Comparison of ENCODE assay signal across 19 cellular contexts in genomic region chr1:10634075-10634427, GRCh38.
A peak's percentile ranks its signal among the peaks of the same experiment; 100 is the strongest.
DNase-seq lines count a peak whose midpoint lies in the region; ATAC-seq and TF ChIP-seq lines count a peak whose summit lies in the region.
"Had no signal": no experiment of that assay in that cellular context is flagged by ENCODE, and none has a peak within 500 bp of the region (broad histone marks: within the 10 kb centered on the region; RNA-seq: fewer than 3 reads in every experiment).

No MANE protein-coding gene starts in this region.

- H3K4me2 ChIP-seq in osteoblast (ENCODE audit: insufficient read depth, low read length), result peak overlapping the region; percentile 60

- peaks cover 32 to 91% (median 43%) of the 10 kb centered on the region in 3 donors for H3K4me1 ChIP-seq in esophagus squamous epithelium
- H3K4me1 ChIP-seq in osteoblast (ENCODE audit: insufficient read depth, low read length), result peaks cover 21% of the 10 kb centered on the region
- H3K4me1 ChIP-seq in uterus, result peaks cover 0 to 15% of the 10 kb centered on the region in 2 donors

- H3K9ac ChIP-seq in SK-N-MC (ENCODE audit: insufficient read length), result no peak overlapping the region

- WGBS in esophagus squamous epithelium, 2 donors, result 86% methylated on average over 1 of the region's 8 CpGs; no CpG with 5 or more reads in 1 of the 2 donors

- intact Hi-C loops in esophagus squamous epithelium (cut with DNase I), result no loop called here
- intact Hi-C loops in uterus (cut with DNase I; ENCODE audit: low total_unique reads), result no loop called here

- H3K79me2 ChIP-seq in osteoblast (ENCODE audit: insufficient read depth, low read length), result no peaks in the 10 kb centered on the region

- peak overlapping the region; percentile 95; the same call in 1 of the 2 replicates for H3K27ac ChIP-seq in SK-N-MC
- peak overlapping the region; percentile 82 to 93 (median 90) for H3K27ac ChIP-seq in esophagus squamous epithelium
- peak overlapping the region; percentile 51 for H3K27ac ChIP-seq in osteoblast (ENCODE audit: low read depth, low read length)
- H3K27ac ChIP-seq in uterus, result peak overlapping the region; percentile 78 to 79
- H3K27ac ChIP-seq: brain microvascular endothelial cell had no signal

- H3K36me3 ChIP-seq in SK-N-MC (ENCODE audit: insufficient read depth, low read length) (no peaks in the 10 kb centered on the region), esophagus squamous epithelium (peaks cover 0 to 53% (median 7%) of the 10 kb centered on the region in 3 donors), osteoblast (ENCODE audit: insufficient read depth, low read length) (no peaks in the 10 kb centered on the region), uterus (no peaks in the 10 kb centered on the region)

- no peaks in the 10 kb centered on the region for H4K20me1 ChIP-seq in osteoblast (ENCODE audit: insufficient read depth, low read length)

- no peaks in the 10 kb centered on the region for H3K9me3 ChIP-seq in SK-N-MC (ENCODE audit: low read depth, low read length)
- H3K9me3 ChIP-seq in esophagus squamous epithelium, result no peaks in the 10 kb centered on the region
- no peaks in the 10 kb centered on the region for H3K9me3 ChIP-seq in osteoblast (ENCODE audit: low read depth, low read length)
- no peaks in the 10 kb centered on the region for H3K9me3 ChIP-seq in uterus

- ATAC-seq in HG02610 (IDR thresholded peaks at IDR 0.05; ENCODE audit: unreplicated experiment) (no peak), HG03354 (IDR thresholded peaks at IDR 0.05; ENCODE audit: poor library complexity, severe bottlenecking, unreplicated experiment) (no peak)
- ATAC-seq: stimulated activated naive B cell treated with anti-CD40 and anti-IgM and Interleukin-4, amounts not matched to agents 10 μg/mL and 1 μg/mL and 100 μg/mL, for 72 hours had no signal

- peaks cover 0 to 5% (median 0%) of the 10 kb centered on the region in 4 donors for H3K27me3 ChIP-seq in esophagus squamous epithelium
- H3K27me3 ChIP-seq in osteoblast (ENCODE audit: insufficient read depth, low read length), result peaks cover 18% of the 10 kb centered on the region
- no peaks in the 10 kb centered on the region for H3K27me3 ChIP-seq in uterus

- no peak overlapping the region for H2AFZ ChIP-seq in osteoblast (ENCODE audit: low read length)

- DNase-seq in SK-N-MC (ENCODE audit: low read depth, low spot score) (no peak), esophagus squamous epithelium (lab: John Stamatoyannopoulos, UW) (no peak), osteoblast (ENCODE audit: insufficient read length, low spot score, missing footprints) (peak; percentile 86), uterus (peak in 1 of 2 donors; percentile 19), GOT3 (lab: John Stamatoyannopoulos, UW) (no peak)
- DNase-seq: activated CD4-positive, CD25-positive, alpha-beta regulatory T cell; activated naive CD8-positive, alpha-beta T cell treated with anti-CD3 and anti-CD28 coated beads, Interleukin-2, amount 10 ng/mL, durations not matched to agents 7 days and 5 days; brain microvascular endothelial cell; erythroblast; GF-D8; Kasumi-1; NCI-H1105 treated with DMSO at 0.1 percent for 48 hours; NCI-H526 treated with DMSO at 0.1 percent for 48 hours; SIG-M5; stimulated activated naive B cell treated with anti-CD40 and anti-IgM and Interleukin-4, amounts not matched to agents 10 μg/mL and 1 μg/mL and 100 μg/mL, for 72 hours; T-helper 2 cell had no signal

- H3K4me3 ChIP-seq in SK-N-MC, result no peak overlapping the region
- H3K4me3 ChIP-seq in esophagus squamous epithelium, result no peak overlapping the region
- H3K4me3 ChIP-seq in osteoblast (ENCODE audit: insufficient read depth, low read length), result no peak overlapping the region
- no peak overlapping the region for H3K4me3 ChIP-seq in uterus
- H3K4me3 ChIP-seq: GM12878 had no signal

- TF ChIP-seq CTCF in esophagus squamous epithelium (IDR thresholded peaks at IDR 0.05) (no peak), osteoblast (IDR thresholded peaks at IDR 0.05; ENCODE audit: extremely low read depth, low read depth, low read length) (no peak), uterus (IDR thresholded peaks at IDR 0.05) (no peak)

- TF ChIP-seq POLR2A in esophagus squamous epithelium (IDR thresholded peaks at IDR 0.05) (no peak), uterus (IDR thresholded peaks at IDR 0.05) (no peak)
